ENCODE assay signal across 5 cellular contexts in the genomic region with DNA sequence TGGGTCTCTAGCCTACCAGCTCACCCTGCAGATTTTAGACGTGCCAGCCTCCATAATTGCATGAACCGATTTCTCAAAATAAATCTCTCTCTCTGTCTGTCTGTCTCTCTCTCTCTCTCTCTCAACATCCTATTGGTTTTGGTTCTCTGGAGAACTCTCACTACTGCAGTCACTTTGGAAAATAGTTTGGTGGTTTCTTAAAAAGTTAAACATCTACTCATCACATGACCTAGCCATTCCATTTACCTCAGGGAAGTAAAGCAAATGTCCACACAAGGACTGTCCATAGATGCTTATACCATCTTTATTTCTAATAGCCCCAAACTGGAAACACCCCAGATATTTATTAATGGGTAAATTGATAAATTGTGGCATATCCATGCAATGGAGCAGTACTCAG.
"Had no signal": no experiment of that assay in that cellular context is flagged by ENCODE, and none has a peak within 500 bp of the region (broad histone marks: within the 10 kb centered on the region; RNA-seq: fewer than 3 reads in every experiment).

No MANE protein-coding gene starts in this region.

- DNase-seq: H9, HCEC 1CT, IMR-90 had no signal

- ATAC-seq: GM23338, K562 had no signal

- H3K4me2 ChIP-seq: GM23338 had no signal

- H3K9me3 Mint-ChIP-seq: GM23338 had no signal

- H3K27ac Mint-ChIP-seq: GM23338, H9 had no signal

- H3K4me3 Mint-ChIP-seq: GM23338, H9 had no signal

- H3K4me3 ChIP-seq: GM23338, K562 had no signal

- H2AFZ ChIP-seq: GM23338 had no signal
